Comparison of ENCODE assay signal across 18 cellular contexts in genomic region chr2:58984731-58985130, GRCh38.
DNase-seq lines count a peak whose midpoint lies in the region; FAIRE-seq and TF ChIP-seq lines count a peak whose summit lies in the region.
"Had no signal": no experiment of that assay in that cellular context is flagged by ENCODE, and none has a peak within 500 bp of the region (broad histone marks: within the 10 kb centered on the region; RNA-seq: fewer than 3 reads in every experiment).

No MANE protein-coding gene starts in this region.

- TF ChIP-seq EP300 in H1 (IDR thresholded peaks at IDR 0.05; ENCODE audit: borderline replicate concordance in 1 of 2, low read depth in 2 of 2, low read length in 2 of 2): no peak

- no peak for TF ChIP-seq POLR2A in H1 (IDR thresholded peaks at IDR 0.05; ENCODE audit: control extremely low read depth in 1 of 2, low read depth in 2 of 2, low read length in 2 of 2)
- no peak for TF ChIP-seq POLR2A in prostate gland (IDR thresholded peaks at IDR 0.05)

- no peaks in the 10 kb centered on the region for H3K79me1 ChIP-seq in H1 (ENCODE audit: low read depth, low read length)

- H3K56ac ChIP-seq in H1 (replicated peaks; ENCODE audit: insufficient read length, low read depth, low read length): no peak overlapping the region

- no peak overlapping the region for H2BK120ac ChIP-seq in H1 (replicated peaks; ENCODE audit: low read depth, low read length)

- no peak overlapping the region for H2BK5ac ChIP-seq in H1 (ENCODE audit: low read depth, low read length)

- no peak overlapping the region for H2BK15ac ChIP-seq in H1 (ENCODE audit: low read length)

- H3K4me1 ChIP-seq in H1 (replicated peaks in 1 of 4; ENCODE audit: control insufficient read depth in 3 of 4, insufficient read depth in 4 of 4, low read length in 3 of 4) (peaks cover 0 to 3% (median 0%) of the 10 kb centered on the region in 4 experiments; a peak in 2 of 7 replicates), prostate gland (replicated peaks) (no peaks in the 10 kb centered on the region)

- H3K4ac ChIP-seq in H1 (replicated peaks; ENCODE audit: insufficient read length, low read depth, low read length): no peak overlapping the region

- no peak overlapping the region for H4K8ac ChIP-seq in H1 (ENCODE audit: extremely low read depth, insufficient read depth, low read length)

- H3K79me2 ChIP-seq in H1 (ENCODE audit: control insufficient read depth in 1 of 2, insufficient read depth in 2 of 2, low read length in 2 of 2): no peaks in the 10 kb centered on the region

- FAIRE-seq in H1 (lab: Jason Lieb, UNC): no peak
- FAIRE-seq: G401.6, HepG2 had no signal

- peak overlapping the region; percentile 2; the same call in 1 of the 2 replicates for H3K18ac ChIP-seq in H1 (ENCODE audit: extremely low read depth, low read length)

- no peak overlapping the region for H2BK12ac ChIP-seq in H1 (ENCODE audit: low read depth, low read length)

- H3K27me3 ChIP-seq in H1 (replicated peaks in 1 of 4; ENCODE audit: control insufficient read depth in 3 of 4, extremely low read depth in 1 of 4, insufficient read depth in 3 of 4, low read length in 3 of 4) (no peaks in the 10 kb centered on the region), prostate gland (replicated peaks; ENCODE audit: insufficient read depth) (no peaks in the 10 kb centered on the region)

- no peaks in the 10 kb centered on the region for H3K23me2 ChIP-seq in H1 (ENCODE audit: low read depth, low read length)

- H4K5ac ChIP-seq in H1 (ENCODE audit: insufficient read length, low read depth, low read length): no peak overlapping the region

- DNase-seq in DMS79 (lab: John Stamatoyannopoulos, UW) (peak; percentile 14), H4 (ENCODE audit: low spot score) (peak; percentile 55), SW480 (ENCODE audit: low spot score) (peak; percentile 69), H1 (ENCODE audit: low read depth in 1 of 2, low spot score in 2 of 2) (no peak), GM19238 (ENCODE audit: insufficient read length, low spot score) (no peak), prostate gland (ENCODE audit: low spot score) (no peak)
- DNase-seq in effector CD4-positive, alpha-beta T cell: no peak
- DNase-seq: AML-193; DMS53; H7; NCI-H1436 treated with DMSO at 0.1 percent for 48 hours; NCI-H2081 treated with DMSO at 0.1 percent for 48 hours; NCI-H226; NCI-H526; NK-92 treated with Interleukin-12 subunit alpha and Interleukin-12 subunit beta, amount 100 ng/mL, for 24 hours; PC-3 had no signal

- H3K9me3 ChIP-seq in H1 (ENCODE audit: insufficient read depth in 2 of 2, low read depth in 1 of 2, low read length in 1 of 2) (no peaks in the 10 kb centered on the region), prostate gland (no peaks in the 10 kb centered on the region)

- H2BK20ac ChIP-seq in H1 (ENCODE audit: low read length): no peak overlapping the region

- no peak overlapping the region for H3K14ac ChIP-seq in H1 (ENCODE audit: insufficient read length)

- H3K4me2 ChIP-seq in H1 (ENCODE audit: insufficient read depth in 1 of 2, low read depth in 2 of 2, low read length in 2 of 2): no peak overlapping the region

- H4K91ac ChIP-seq in H1 (replicated peaks; ENCODE audit: insufficient read length, low read length): no peak overlapping the region

- TF ChIP-seq CTCF in H1 (IDR thresholded peaks at IDR 0.05; ENCODE audit: control extremely low read depth in 1 of 3, insufficient read depth in 1 of 3, low read depth in 1 of 3, low read length in 3 of 3) (no peak), prostate gland (IDR thresholded peaks at IDR 0.05) (no peak)

- H3K36me3 ChIP-seq in H1 (ENCODE audit: control insufficient read depth in 2 of 4, insufficient read depth in 4 of 4, low read length in 3 of 4) (no peaks in the 10 kb centered on the region), prostate gland (no peaks in the 10 kb centered on the region)

- intact Hi-C loops in prostate gland (cut with DNase I): no loop called here

- POLR2A ChIA-PET in H1 (lab: Charles Lee; ENCODE audit: partially characterized antibody): no interaction called here

- TF ChIP-seq RAD21 in H1 (IDR thresholded peaks at IDR 0.05 in 1 of 2, conservative IDR thresholded peaks at IDR 0.05 in 1 of 2; ENCODE audit: low read depth in 2 of 2, low read length in 2 of 2): no peak

- 58% methylated on average over 1 of the region's 1 CpG; no CpG with 5 or more reads in 1 of the 2 experiments for WGBS in H1 (ENCODE audit: extremely low coverage in 1 of 2, insufficient coverage in 1 of 2, insufficient read length in 1 of 2, insufficient replicate concordance in 2 of 2, low coverage in 1 of 2, low lambda C conversion rate in 2 of 2, missing lambda C conversion rate in 1 of 2), 2 experiments
- 31% methylated on average over 1 of the region's 1 CpG for WGBS in prostate gland

- H3K27ac ChIP-seq in H1 (ENCODE audit: low read depth, low read length) (no peak overlapping the region), prostate gland (no peak overlapping the region)

- H2AFZ ChIP-seq in H1 (ENCODE audit: low read length): no peak overlapping the region; the same call in 1 of the 2 replicates

- H3K4me3 ChIP-seq in H1 (ENCODE audit: extremely low read depth in 1 of 4, insufficient read depth in 2 of 4, low read depth in 3 of 4, low read length in 4 of 4) (no peak overlapping the region), prostate gland (no peak overlapping the region)

- H3K9ac ChIP-seq in H1 (replicated peaks in 1 of 4; ENCODE audit: extremely low read depth in 1 of 4, low read depth in 3 of 4, low read length in 3 of 4): no peak overlapping the region

- no peak overlapping the region for H3K23ac ChIP-seq in H1 (ENCODE audit: insufficient read length)

- no peaks in the 10 kb centered on the region for H4K20me1 ChIP-seq in H1 (replicated peaks in 1 of 2; ENCODE audit: control insufficient read depth in 1 of 2, insufficient read depth in 2 of 2, low read length in 2 of 2)

- H2AK5ac ChIP-seq in H1 (ENCODE audit: low read depth, low read length): no peak overlapping the region

- CTCF ChIA-PET in H1 (lab: Charles Lee; ENCODE audit: partially characterized antibody): interaction anchor here (1.6 kb wide), 1 partner anchor 222 kb away, joined by 3 read pairs; no protein-coding TSS in a partner anchor

TF ChIP-seq in H1, 55 proteins besides CTCF, POLR2A, EP300 and RAD21:
- TF ChIP-seq CBX8 (IDR thresholded peaks at IDR 0.05; ENCODE audit: borderline replicate concordance, low read depth, low read length) (no peak), KDM1A (IDR thresholded peaks at IDR 0.05; ENCODE audit: borderline replicate concordance, low read length) (no peak), ATF2 (IDR thresholded peaks at IDR 0.05; ENCODE audit: low read length) (no peak), EGR1 (IDR thresholded peaks at IDR 0.05; ENCODE audit: borderline replicate concordance, low read depth, low read length) (no peak)

Comparison
In these comparisons a context has a peak if more than half of its experiments do, and no peak if none do; other contexts are left out.
1. DNase-seq: peak in DMS79 (single experiment), H4 (single experiment) and SW480 (single experiment); none in H1 (0 of 2), GM19238 (single experiment), prostate gland (single experiment) and effector CD4-positive, alpha-beta T cell (single experiment).